Comparison of ENCODE assay signal across 8 cellular contexts in genomic region chr12:9674226-9674590, GRCh38. TPM values are rescaled to one million over a fixed set of nuclear protein-coding genes. Genes with fewer than 3 reads are reported as not detected.
DNase-seq lines count a peak whose midpoint lies in the region; ATAC-seq and TF ChIP-seq lines count a peak whose summit lies in the region.

No MANE protein-coding gene starts in this region.

- no peaks in the 10 kb centered on the region for H3K27me3 Mint-ChIP-seq in CD8-positive, alpha-beta T cell (ENCODE audit: low read depth)

- ATAC-seq in CD8-positive, alpha-beta T cell: peak; percentile 15
- ATAC-seq in GM21576 (IDR thresholded peaks at IDR 0.05; ENCODE audit: unreplicated experiment) (peak; percentile 28), right cardiac atrium (peak; percentile 37 to 51), left lung (no peak), GM21360 (IDR thresholded peaks at IDR 0.05; ENCODE audit: unreplicated experiment) (no peak)

- peak overlapping the region; percentile 90 for H3K4me2 ChIP-seq in SU-DHL-6 (ENCODE audit: low read depth, low read length, poor library complexity, severe bottlenecking)

- H3K36me3 Mint-ChIP-seq in CD8-positive, alpha-beta T cell: peaks cover 77% of the 10 kb centered on the region

- H3K4me3 Mint-ChIP-seq in CD8-positive, alpha-beta T cell: peak overlapping the region; percentile 88

- peaks cover 4% of the 10 kb centered on the region for H3K9me3 Mint-ChIP-seq in CD8-positive, alpha-beta T cell

- WGBS in right cardiac atrium: 95% methylated on average over 2 of the region's 2 CpGs

- peaks cover 41% of the 10 kb centered on the region for H3K4me1 ChIP-seq in CD8-positive, alpha-beta T cell (ENCODE audit: insufficient read depth, low read length)
- H3K4me1 ChIP-seq in right cardiac atrium (ENCODE audit: control insufficient read depth, insufficient read depth, low read length): peaks cover 4% of the 10 kb centered on the region
- peaks cover 12 to 13% of the 10 kb centered on the region in 2 donors for H3K4me1 ChIP-seq in left lung
- H3K4me1 ChIP-seq in HAP-1: no peaks in the 10 kb centered on the region

- no peaks in the 10 kb centered on the region for H4K20me1 ChIP-seq in SU-DHL-6 (ENCODE audit: low read depth, low read length)

- POLR2A ChIA-PET in CD8-positive, alpha-beta T cell (lab: Charles Lee): interaction anchor here (1.0 to 3.1 kb wide), 10 partner anchors 9 to 195 kb away, joined by 3 to 18 read pairs (median 4); partner anchors contain the start of gene CLEC2B

- intact Hi-C loops in CD8-positive, alpha-beta T cell (cut with DNase I, micrococcal nuclease): loop anchor here (2.0 to 10.0 kb wide), 5 partner anchors 33 to 721 kb away; partner anchors contain the start of genes CLEC2B (in 1 of the 2) and KLRK1 (in 1 of the 2)
- intact Hi-C loops in right cardiac atrium (cut with DNase I): no loop called here
- intact Hi-C loops in left lung (cut with DNase I): no loop called here

- peak overlapping the region; percentile 95 for H3K27ac Mint-ChIP-seq in CD8-positive, alpha-beta T cell

- in situ Hi-C loops in HAP-1 (cut with MboI; ENCODE audit: low sequenced_read_pairs): no loop called here

- H3K9me2 ChIP-seq in SU-DHL-6 (replicated peaks; ENCODE audit: insufficient read depth, low read length): no peaks in the 10 kb centered on the region

- H3K9ac ChIP-seq in SU-DHL-6 (ENCODE audit: low read length): peak overlapping the region; percentile 85

- H3F3A ChIP-seq in SU-DHL-6 (ENCODE audit: insufficient read depth): peaks cover 51% of the 10 kb centered on the region

- peaks cover 95% of the 10 kb centered on the region for H3K79me2 ChIP-seq in SU-DHL-6 (ENCODE audit: insufficient read depth, low read length)

- peak in 4 of 7 experiments; percentile 41 to 73 (median 52) for DNase-seq in CD8-positive, alpha-beta T cell
- DNase-seq in right cardiac atrium (no peak), left lung (no peak), HAP-1 (ENCODE audit: low spot score in 2 of 2) (no peak), DMS 273 treated with DMSO at 0.1 percent for 48 hours (lab: John Stamatoyannopoulos, UW) (no peak)

- peak overlapping the region; percentile 50 for H3K4me3 ChIP-seq in CD8-positive, alpha-beta T cell (ENCODE audit: low read depth, low read length)
- H3K4me3 ChIP-seq in SU-DHL-6 (ENCODE audit: insufficient read depth, low read length, poor library complexity, severe bottlenecking) (peak overlapping the region; percentile 46), right cardiac atrium (ENCODE audit: low read length) (no peak overlapping the region), left lung (no peak overlapping the region), HAP-1 (no peak overlapping the region)

- H3K27me3 ChIP-seq in CD8-positive, alpha-beta T cell (ENCODE audit: insufficient read depth, low read length): no peaks in the 10 kb centered on the region
- H3K27me3 ChIP-seq in SU-DHL-6 (ENCODE audit: low read length) (no peaks in the 10 kb centered on the region), right cardiac atrium (ENCODE audit: control insufficient read depth, insufficient read depth) (no peaks in the 10 kb centered on the region), left lung (no peaks in the 10 kb centered on the region), HAP-1 (ENCODE audit: low read depth) (no peaks in the 10 kb centered on the region)

- H3K27ac ChIP-seq in CD8-positive, alpha-beta T cell (ENCODE audit: low read depth, low read length): peak overlapping the region; percentile 42
- H3K27ac ChIP-seq in SU-DHL-6 (ENCODE audit: low read depth, low read length) (peak overlapping the region; percentile 99), right cardiac atrium (ENCODE audit: low read length) (no peak overlapping the region), left lung (peak overlapping the region in 1 of 2 donors; percentile 13)

- H3K9me3 ChIP-seq in CD8-positive, alpha-beta T cell (ENCODE audit: low read length): no peaks in the 10 kb centered on the region
- H3K9me3 ChIP-seq in SU-DHL-6 (ENCODE audit: insufficient read depth, low read length) (no peaks in the 10 kb centered on the region), right cardiac atrium (ENCODE audit: control insufficient read depth, low read length) (no peaks in the 10 kb centered on the region), left lung (no peaks in the 10 kb centered on the region), HAP-1 (no peaks in the 10 kb centered on the region)

- H3K4me1 Mint-ChIP-seq in CD8-positive, alpha-beta T cell (ENCODE audit: low read depth): peaks cover 78% of the 10 kb centered on the region

- H3K36me3 ChIP-seq in CD8-positive, alpha-beta T cell (ENCODE audit: insufficient read depth, low read length): no peaks in the 10 kb centered on the region
- H3K36me3 ChIP-seq in SU-DHL-6 (ENCODE audit: low read length) (peaks cover 45% of the 10 kb centered on the region), left lung (no peaks in the 10 kb centered on the region), HAP-1 (replicated peaks) (no peaks in the 10 kb centered on the region)

- TF ChIP-seq CTCF in CD8-positive, alpha-beta T cell (IDR thresholded peaks at IDR 0.05): no peak
- no peak for TF ChIP-seq CTCF in SU-DHL-6 (IDR thresholded peaks at IDR 0.05; ENCODE audit: insufficient read depth, low read length, poor library complexity, severe bottlenecking)
- no peak for TF ChIP-seq CTCF in left lung (IDR thresholded peaks at IDR 0.05)

- no peak overlapping the region for H2AFZ ChIP-seq in SU-DHL-6 (ENCODE audit: low read depth, low read length, severe bottlenecking)

- CTCF ChIA-PET in CD8-positive, alpha-beta T cell (lab: Charles Lee): interaction anchor here (0.9 to 1.8 kb wide), 7 partner anchors 8 to 77 kb away, joined by 3 to 5 read pairs (median 3); no protein-coding TSS in a partner anchor

RNA-seq across cellular contexts. Expression of gene CLEC2D, which starts 4.7 kb away (rescaled TPM):
- total RNA-seq in CD8-positive, alpha-beta T cell: 100 to 1,000 TPM; 182 to 188 TPM
- 10 to 100 TPM in 3 of 4 donors, 1 to 10 TPM in 1; 9.6 to 17.8 (median 12.9) TPM for total RNA-seq in right cardiac atrium
- polyA plus RNA-seq in right cardiac atrium: 3.1 TPM
- 10 to 100 TPM in 1 of 2 donors, 1 to 10 TPM in 1; 8.9 to 15.9 TPM for total RNA-seq in left lung

RNA-seq across cellular contexts. Expression of gene CLECL1, which starts 58.7 kb away (rescaled TPM):
- total RNA-seq in CD8-positive, alpha-beta T cell: 1 to 10 TPM; 1.1 to 1.4 TPM
- total RNA-seq in right cardiac atrium (1 to 10 TPM in 1 of 4 donors, under 1 TPM in 1, not detected in 2; 0.60 to 1.2 TPM), left lung (not detected)
- 0.14 TPM for polyA plus RNA-seq in right cardiac atrium

Comparison
In these comparisons a context has a peak if more than half of its experiments do, and no peak if none do; other contexts are left out.
1. ATAC-seq: peak in CD8-positive, alpha-beta T cell (single experiment), GM21576 (single experiment) and right cardiac atrium (2 of 2); none in left lung (single experiment) and GM21360 (single experiment).
2. DNase-seq: peak in CD8-positive, alpha-beta T cell (4 of 7); none in right cardiac atrium (0 of 3), left lung (0 of 2), HAP-1 (0 of 2) and DMS 273 treated with DMSO at 0.1 percent for 48 hours (single experiment).
3. H3K4me3 ChIP-seq: peak in CD8-positive, alpha-beta T cell (single experiment) and SU-DHL-6 (single experiment); none in right cardiac atrium (single experiment), left lung (0 of 2) and HAP-1 (single experiment).
4. RNA of gene CLEC2D, which starts 4.7 kb away (total RNA-seq): 182 to 188 TPM in CD8-positive, alpha-beta T cell; 8.9 to 15.9 TPM in left lung and 9.6 to 17.8 TPM in right cardiac atrium; every median in the first group is over 4 times any median in the second.
5. intact Hi-C loops: an anchor here in CD8-positive, alpha-beta T cell (2.0 to 10.0 kb wide); none called in right cardiac atrium and left lung.